33 cellular contexts compared by ENCODE assay signal in the genomic region with DNA sequence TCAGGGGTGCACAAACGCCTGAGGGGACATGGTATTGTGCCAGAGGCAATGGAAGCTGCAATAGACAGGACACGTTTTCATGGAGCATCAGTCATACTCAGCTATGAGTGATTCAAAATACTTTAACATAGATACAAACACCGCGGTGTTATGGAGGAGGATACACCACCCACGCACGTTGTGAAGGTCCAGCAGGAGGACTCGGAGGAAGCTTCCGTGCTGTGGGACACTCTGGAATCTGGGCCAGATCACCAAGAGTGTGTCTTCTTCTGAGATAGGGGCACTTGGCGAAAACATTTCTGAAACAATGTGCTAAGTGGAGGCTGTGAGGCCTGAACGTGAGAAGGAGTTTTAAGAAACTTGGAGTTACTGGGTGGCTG.
"Had no signal": no experiment of that assay in that cellular context is flagged by ENCODE, and none has a peak within 500 bp of the region (broad histone marks: within the 10 kb centered on the region; RNA-seq: fewer than 3 reads in every experiment).

No MANE protein-coding gene starts in this region.

- H3K4me2 ChIP-seq: SK-N-SH had no signal

- DNase-seq: activated B cell treated with CpG ODN at 0.5 μM for 24 hours; activated CD4-positive, alpha-beta memory T cell treated with anti-CD3 and anti-CD28 coated beads for 36 hours; activated CD4-positive, alpha-beta T cell treated with anti-CD3 and anti-CD28 coated beads for 4 hours; activated CD4-positive, alpha-beta T cell treated with anti-CD3 and anti-CD28 coated beads, Interleukin-2, amount 50 U/mL, for 1 hour; activated CD4-positive, CD25-positive, alpha-beta regulatory T cell treated with anti-CD3 and anti-CD28 coated beads, Interleukin-2, amount 50 U/mL, for 72 hours; activated CD8-positive, alpha-beta memory T cell treated with anti-CD3 and anti-CD28 coated beads, Interleukin-2, amount 50 U/mL, for 4 hours; activated gamma-delta T cell treated with Interleukin-2 at 50 U/mL for 16 hours; activated naive CD4-positive, alpha-beta T cell treated with anti-CD3 and anti-CD28 coated beads for 36 hours; activated T-cell treated with anti-CD3 and anti-CD28 coated beads for 4 hours; activated T-cell treated with anti-CD3 and anti-CD28 coated beads, Interleukin-2, amount 50 U/mL, for 4 hours; amniotic stem cell; aorta; brain microvascular endothelial cell; NCI-H1092 treated with DMSO at 0.1 percent for 48 hours; NCI-H1417; NCI-H146; NCI-H187; NCI-H2029 treated with DMSO at 0.1 percent for 48 hours; NCI-H2107; NCI-H2171 treated with DMSO at 0.1 percent for 48 hours; NCI-H2227 treated with DMSO at 0.1 percent for 48 hours; NCI-H446; NCI-H510A treated with DMSO at 0.1 percent for 48 hours; RPMI8226; SHP77 treated with DMSO at 0.1 percent for 48 hours; SK-N-SH; T-helper 2 cell; T-helper 9 cell had no signal

- H3K4me1 Mint-ChIP-seq: activated B cell treated with CpG ODN at 0.5 μM for 24 hours had no signal

- H3K9me3 ChIP-seq: SJSA1, SK-N-SH had no signal

- H3K9me2 ChIP-seq: SK-N-SH had no signal

- H3K4me3 Mint-ChIP-seq: activated B cell treated with CpG ODN at 0.5 μM for 24 hours; activated CD4-positive, alpha-beta memory T cell treated with anti-CD3 and anti-CD28 coated beads for 36 hours; activated naive CD4-positive, alpha-beta T cell treated with anti-CD3 and anti-CD28 coated beads for 36 hours; activated naive CD8-positive, alpha-beta T cell; activated T-cell treated with anti-CD3 and anti-CD28 coated beads, Interleukin-2, amount 50 U/mL, for 4 hours; activated T-helper 1 cell treated with anti-CD3 and anti-CD28 coated beads, Interleukin-12 subunit alpha, Interleukin-12 subunit beta, Interleukin-2, Interleukin-4 antibody, amounts not matched to agents 30 ng/mL and 10 ng/mL and 1 ng/mL, durations not matched to agents 14 hours and 24 hours and 36 hours had no signal

- ATAC-seq: activated T-cell treated with anti-CD3 and anti-CD28 coated beads, Interleukin-2, amount 50 U/mL, for 4 hours; Panc1 had no signal

- H3K27ac Mint-ChIP-seq: activated B cell treated with CpG ODN at 0.5 μM for 24 hours; activated CD4-positive, alpha-beta memory T cell treated with anti-CD3 and anti-CD28 coated beads for 36 hours; activated naive CD4-positive, alpha-beta T cell treated with anti-CD3 and anti-CD28 coated beads for 36 hours; activated naive CD8-positive, alpha-beta T cell; activated T-helper 1 cell treated with anti-CD3 and anti-CD28 coated beads, Interleukin-12 subunit alpha, Interleukin-12 subunit beta, Interleukin-2, Interleukin-4 antibody, amounts not matched to agents 30 ng/mL and 10 ng/mL and 1 ng/mL, durations not matched to agents 14 hours and 24 hours and 36 hours had no signal

- H3K27me3 Mint-ChIP-seq: activated B cell treated with CpG ODN at 0.5 μM for 24 hours; activated CD4-positive, alpha-beta memory T cell treated with anti-CD3 and anti-CD28 coated beads for 36 hours; activated naive CD8-positive, alpha-beta T cell had no signal

- H3K9me3 Mint-ChIP-seq: activated B cell treated with CpG ODN at 0.5 μM for 24 hours; activated CD4-positive, alpha-beta memory T cell treated with anti-CD3 and anti-CD28 coated beads for 36 hours; activated naive CD4-positive, alpha-beta T cell treated with anti-CD3 and anti-CD28 coated beads for 36 hours; activated T-cell treated with anti-CD3 and anti-CD28 coated beads, Interleukin-2, amount 50 U/mL, for 4 hours; activated T-helper 1 cell treated with anti-CD3 and anti-CD28 coated beads, Interleukin-12 subunit alpha, Interleukin-12 subunit beta, Interleukin-2, Interleukin-4 antibody, amounts not matched to agents 30 ng/mL and 10 ng/mL and 1 ng/mL, durations not matched to agents 14 hours and 24 hours and 36 hours had no signal

- H3K27ac ChIP-seq: brain microvascular endothelial cell, SJSA1, VCaP had no signal

- H3K36me3 Mint-ChIP-seq: activated CD4-positive, alpha-beta memory T cell treated with anti-CD3 and anti-CD28 coated beads for 36 hours; activated naive CD8-positive, alpha-beta T cell had no signal

- H3K27me3 ChIP-seq: brain microvascular endothelial cell, SJSA1 had no signal

- H3K9ac ChIP-seq: SK-N-SH had no signal

- H3K4me3 ChIP-seq: SJSA1 had no signal

- H3K4me1 ChIP-seq: SJSA1 had no signal

- H3K36me3 ChIP-seq: brain microvascular endothelial cell, SJSA1 had no signal
